Comparison of ENCODE assay signal across 23 cellular contexts in the genomic region with DNA sequence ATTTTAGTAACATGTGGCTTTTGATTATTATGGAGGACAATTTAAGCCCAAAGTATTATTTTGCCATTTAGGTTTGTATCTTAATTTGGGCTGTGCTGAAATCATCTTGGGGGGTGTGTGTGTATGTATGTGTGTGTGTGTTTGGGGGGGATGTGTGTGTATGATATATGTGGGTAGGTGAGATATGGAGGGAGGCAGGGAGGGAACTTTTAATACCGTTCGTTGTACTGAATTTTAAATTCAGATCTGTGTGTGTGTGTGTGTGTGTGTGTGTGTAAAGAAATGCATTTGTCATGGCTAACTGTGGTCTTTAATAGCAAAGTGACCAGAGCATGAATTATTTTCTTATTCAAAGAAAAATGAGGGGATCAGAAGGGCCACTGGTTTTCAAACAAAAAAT.
DNase-seq lines count a peak whose midpoint lies in the region; ATAC-seq, FAIRE-seq and TF ChIP-seq lines count a peak whose summit lies in the region.
"Had no signal": no experiment of that assay in that cellular context is flagged by ENCODE, and none has a peak within 500 bp of the region (broad histone marks: within the 10 kb centered on the region; RNA-seq: fewer than 3 reads in every experiment).

No MANE protein-coding gene starts in this region.

- no peak for TF ChIP-seq CTCF in heart left ventricle (IDR thresholded peaks at IDR 0.05)
- no peak for TF ChIP-seq CTCF in right atrium auricular region (IDR thresholded peaks at IDR 0.05)

- WGBS in heart left ventricle, 4 donors: 31 to 55% (median 43%) methylated on average over 2 of the region's 2 CpGs

- H3K27ac ChIP-seq in heart left ventricle: peak overlapping the region; percentile 31 to 84 (median 74)
- H3K27ac ChIP-seq in right atrium auricular region: peak overlapping the region; percentile 58 to 70
- H3K27ac ChIP-seq in rectal smooth muscle tissue (ENCODE audit: low read depth, low read length): peak overlapping the region; percentile 73
- H3K27ac ChIP-seq: SJSA1, upper lobe of left lung had no signal

- intact Hi-C loops in heart left ventricle (cut with DNase I) (no loop called here), cardiac septum (cut with DNase I) (no loop called here)

- no peak for TF ChIP-seq POLR2A in heart left ventricle (IDR thresholded peaks at IDR 0.05)

- peaks cover 0 to 8% (median 0%) of the 10 kb centered on the region in 12 donors for H3K9me3 ChIP-seq in heart left ventricle
- H3K9me3 ChIP-seq in right atrium auricular region: peaks cover 0 to 6% of the 10 kb centered on the region in 2 donors
- H3K9me3 ChIP-seq: Peyer's patch, SJSA1, upper lobe of left lung had no signal

- no peak overlapping the region for H3K9ac ChIP-seq in rectal smooth muscle tissue (ENCODE audit: low read length)

- peaks cover 0 to 15% (median 3%) of the 10 kb centered on the region in 12 donors for H3K4me1 ChIP-seq in heart left ventricle
- peaks cover 0 to 6% of the 10 kb centered on the region in 2 donors for H3K4me1 ChIP-seq in right atrium auricular region
- H3K4me1 ChIP-seq in rectal smooth muscle tissue (ENCODE audit: control insufficient read depth, insufficient read depth, low read length): peaks cover 17% of the 10 kb centered on the region
- H3K4me1 ChIP-seq: Peyer's patch, SJSA1 had no signal

- DNase-seq in heart left ventricle (no peak), cardiac septum (ENCODE audit: low spot score) (no peak), right atrium auricular region (ENCODE audit: low spot score) (no peak), D341Med (ENCODE audit: low spot score) (no peak), NCI-H526 treated with DMSO at 0.1 percent for 48 hours (lab: John Stamatoyannopoulos, UW) (no peak), HTR-8/SVneo (ENCODE audit: insufficient read length, low spot score) (no peak), UCSD-AML1 (lab: John Stamatoyannopoulos, UW; ENCODE audit: unreplicated experiment) (no peak)
- DNase-seq: activated CD4-positive, alpha-beta T cell treated with anti-CD3 and anti-CD28 coated beads for 4 hours; activated naive CD4-positive, alpha-beta T cell treated with anti-CD3 and anti-CD28 coated beads for 36 hours; activated T-cell treated with anti-CD3 and anti-CD28 coated beads, Interleukin-2, amount 50 U/mL, for 4 hours; AML-193; amniotic stem cell; CD4-positive, alpha-beta memory T cell; central memory CD4-positive, alpha-beta T cell; MV-4-11; naive B cell; NCI-H1694; NCI-H524 treated with DMSO at 0.1 percent for 48 hours; occipital lobe; Peyer's patch; upper lobe of left lung had no signal

- no peak for FAIRE-seq in HTR-8/SVneo (lab: Jason Lieb, UNC)

- H3K36me3 ChIP-seq in heart left ventricle (no peaks in the 10 kb centered on the region), right atrium auricular region (no peaks in the 10 kb centered on the region), rectal smooth muscle tissue (ENCODE audit: control insufficient read depth, insufficient read depth, low read length) (no peaks in the 10 kb centered on the region)
- H3K36me3 ChIP-seq: Peyer's patch, SJSA1, upper lobe of left lung had no signal

- H3K4me3 ChIP-seq in heart left ventricle (peak overlapping the region in 7 of 12 donors; percentile 12 to 36 (median 24)), right atrium auricular region (no peak overlapping the region), rectal smooth muscle tissue (ENCODE audit: low read length) (no peak overlapping the region)
- H3K4me3 ChIP-seq: Peyer's patch, SJSA1, upper lobe of left lung had no signal

- peak in 3 of 4 donors; percentile 33 to 39 (median 38) for ATAC-seq in heart left ventricle
- ATAC-seq: activated T-cell treated with anti-CD3 and anti-CD28 coated beads, Interleukin-2, amount 50 U/mL, for 4 hours had no signal

- H3K27me3 ChIP-seq in heart left ventricle: no peaks in the 10 kb centered on the region
- no peaks in the 10 kb centered on the region for H3K27me3 ChIP-seq in right atrium auricular region
- H3K27me3 ChIP-seq in rectal smooth muscle tissue (ENCODE audit: control insufficient read depth, insufficient read depth, low read length): no peaks in the 10 kb centered on the region
- H3K27me3 ChIP-seq: Peyer's patch, SJSA1, upper lobe of left lung had no signal

Comparison
In these comparisons a context has a peak if more than half of its experiments do, and no peak if none do; other contexts are left out.
1. H3K4me3 ChIP-seq: peak in heart left ventricle (7 of 12); none in right atrium auricular region (0 of 2) and rectal smooth muscle tissue (single experiment).
2. Peak in every context shown above with its lines, with median percentiles within 50 percentile points of each other: H3K27ac ChIP-seq.